In the genomic region with DNA sequence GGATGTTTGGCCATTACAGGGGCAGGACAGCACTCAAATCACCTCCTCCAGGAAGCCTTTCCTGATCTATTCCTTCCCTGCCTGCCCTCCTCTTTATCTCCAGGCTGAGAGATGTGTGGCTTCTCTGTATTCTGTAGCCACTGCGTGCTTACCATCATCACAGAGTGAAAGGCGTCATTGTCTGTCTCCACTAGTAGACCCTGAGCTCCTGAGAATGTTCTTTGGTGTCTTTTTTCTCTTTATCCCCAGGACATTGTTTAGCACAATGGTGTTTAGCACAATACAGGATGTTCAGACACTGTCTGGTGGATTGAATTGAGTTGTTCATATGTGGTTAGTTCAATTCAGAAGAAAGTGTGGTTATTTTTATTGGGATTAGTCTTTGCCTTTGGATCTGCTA, we compare ENCODE assay signal across 5 cellular contexts.
"Had no signal": no experiment of that assay in that cellular context is flagged by ENCODE, and none has a peak within 500 bp of the region (broad histone marks: within the 10 kb centered on the region; RNA-seq: fewer than 3 reads in every experiment).

No MANE protein-coding gene starts in this region.

- ATAC-seq: K562 had no signal

- DNase-seq: GOT3, H7, KG1 had no signal

- H3K4me3 ChIP-seq: GM23248, K562 had no signal

- H2AFZ ChIP-seq: GM23248 had no signal

- H3K27ac ChIP-seq: GM23248 had no signal
